Comparison of ENCODE assay signal across 21 cellular contexts in the genomic region with DNA sequence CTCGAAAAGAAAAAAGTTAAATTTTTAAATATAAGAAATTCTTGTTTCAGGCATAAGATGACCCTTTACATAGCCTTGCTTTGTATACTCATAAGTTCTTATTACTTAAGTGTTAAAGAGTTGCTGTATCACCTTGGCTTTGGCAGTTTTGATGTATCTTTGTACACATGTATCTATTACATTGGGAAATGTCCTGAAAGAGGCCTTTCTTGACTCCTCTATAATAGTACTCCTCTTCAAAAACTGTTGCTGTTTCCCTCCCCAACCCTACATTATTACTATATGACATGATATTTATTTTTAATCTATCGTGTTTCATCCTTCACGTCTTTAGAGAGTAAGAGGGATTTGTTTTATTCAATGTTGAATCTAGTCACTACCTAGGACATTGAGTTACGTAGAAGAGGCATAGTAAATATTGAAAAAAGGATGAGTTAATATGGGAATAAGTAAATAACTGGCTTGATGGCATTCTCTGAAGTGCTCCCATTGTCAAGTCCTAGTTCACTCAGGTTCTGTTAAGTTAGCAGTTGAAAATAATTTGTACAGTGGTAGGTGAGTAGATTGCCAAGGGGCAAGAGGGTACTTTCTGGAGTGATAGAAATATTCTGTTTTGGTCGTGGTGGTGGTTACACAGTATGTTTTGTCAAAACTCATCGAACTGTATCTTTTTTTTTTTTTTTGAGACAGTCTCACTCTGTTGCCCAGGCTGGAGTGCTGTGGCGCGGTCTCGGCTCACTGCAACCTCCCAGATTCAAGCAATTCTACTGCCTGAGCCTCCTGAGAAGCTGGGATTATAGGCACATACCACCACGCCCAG. TPM values are rescaled to one million over a fixed set of nuclear protein-coding genes. Genes with fewer than 3 reads are reported as not detected.
A peak's percentile ranks its signal among the peaks of the same experiment; 100 is the strongest.
DNase-seq lines count a peak whose midpoint lies in the region; ATAC-seq, FAIRE-seq and TF ChIP-seq lines count a peak whose summit lies in the region.
"Had no signal": no experiment of that assay in that cellular context is flagged by ENCODE, and none has a peak within 500 bp of the region (broad histone marks: within the 10 kb centered on the region; RNA-seq: fewer than 3 reads in every experiment).

No MANE protein-coding gene starts in this region.

- H3K9ac ChIP-seq in GM12878 (ENCODE audit: control insufficient read depth, insufficient read depth, low read length): no peak overlapping the region; the same call in 1 of the 2 replicates
- H3K9ac ChIP-seq: neural progenitor cell had no signal

- DNase-seq in DMS79 treated with DMSO at 0.1 percent for 48 hours (lab: John Stamatoyannopoulos, UW) (peak; percentile 9), DMS79 (lab: John Stamatoyannopoulos, UW) (no peak), DMS53 treated with DMSO at 0.1 percent for 48 hours (lab: John Stamatoyannopoulos, UW; ENCODE audit: unreplicated experiment) (peak; percentile 45), GM12878 (ENCODE audit: low read depth, low spot score) (no peak), nephron progenitor cell (no peak), suprapubic skin (ENCODE audit: low spot score in 2 of 2) (no peak)
- DNase-seq in stimulated activated CD4-positive, alpha-beta T cell treated with anti-CD3 and anti-CD28 coated beads, Interleukin-4, amount 100 ng/mL, for 4 hours: no peak
- DNase-seq: 8988T; caudate nucleus; lower lobe of right lung; MM.1S; NCI-H1930; RPMI8226; stimulated activated CD8-positive, alpha-beta memory T cell treated with anti-CD3 and anti-CD28 coated beads, Interleukin-4, amount 100 ng/mL, for 48 hours; upper lobe of left lung had no signal

- intact Hi-C loops in GM12878 (cut with micrococcal nuclease; ENCODE audit: unreplicated experiment): no loop called here

- no peak overlapping the region for H3K27ac ChIP-seq in GM12878 (ENCODE audit: control insufficient read depth, insufficient read depth)
- no peak overlapping the region for H3K27ac ChIP-seq in suprapubic skin
- H3K27ac ChIP-seq: lower lobe of right lung, neural progenitor cell had no signal

- no peak for TF ChIP-seq CTCF in GM12878 (IDR thresholded peaks at IDR 0.05 in 2 of 3, conservative IDR thresholded peaks at IDR 0.05 in 1 of 3; ENCODE audit: control insufficient read depth in 2 of 3, extremely low read depth in 1 of 3, insufficient read depth in 1 of 3, low read depth in 3 of 3, low read length in 3 of 3)
- TF ChIP-seq CTCF in nephron progenitor cell (IDR thresholded peaks at IDR 0.05): no peak
- no peak for TF ChIP-seq CTCF in suprapubic skin (IDR thresholded peaks at IDR 0.05)

- in situ Hi-C loops in GM12878 (cut with MboI): no loop called here

- no peak for FAIRE-seq in GM12878 (lab: Jason Lieb, UNC)
- FAIRE-seq: endometrium, GM12892 had no signal

- H3K4me1 ChIP-seq in GM12878 (ENCODE audit: control insufficient read depth, insufficient read depth, low read length) (0 out of 2 replicates have a peak, but pooled peaks cover 3% of the 10 kb centered on the region), suprapubic skin (peaks cover 31% of the 10 kb centered on the region)

- no peak for TF ChIP-seq EP300 in GM12878 (IDR thresholded peaks at IDR 0.05; ENCODE audit: borderline replicate concordance in 1 of 2, control insufficient read depth in 1 of 2, low read depth in 2 of 2, low read length in 2 of 2)
- no peak for TF ChIP-seq EP300 in suprapubic skin (IDR thresholded peaks at IDR 0.05)

- WGBS in GM12878 (ENCODE audit: insufficient coverage, insufficient replicate concordance, low lambda C conversion rate, missing lambda C conversion rate): 78% methylated on average over 10 of the region's 10 CpGs
- 86% methylated on average over 10 of the region's 10 CpGs for WGBS in suprapubic skin

- CTCF ChIA-PET in GM12878 (lab: Yijun Ruan, JAX): interaction anchor here (0.7 kb wide), 1 partner anchor 143 kb away, joined by 3 read pairs; no protein-coding TSS in a partner anchor

- peaks cover 84% of the 10 kb centered on the region for H3K79me2 ChIP-seq in GM12878 (ENCODE audit: control insufficient read depth, insufficient read depth, low read length)

- H3K9me3 ChIP-seq in GM12878 (replicated peaks; ENCODE audit: control insufficient read depth, insufficient read depth, low read length) (no peaks in the 10 kb centered on the region), suprapubic skin (no peaks in the 10 kb centered on the region)
- H3K9me3 ChIP-seq: lower lobe of right lung, upper lobe of left lung had no signal

- H3K4me3 ChIP-seq in GM12878: no peak overlapping the region
- H3K4me3 ChIP-seq in suprapubic skin: no peak overlapping the region
- H3K4me3 ChIP-seq: lower lobe of right lung, neural progenitor cell, upper lobe of left lung had no signal

- H3K4me1 Mint-ChIP-seq in nephron progenitor cell: peaks cover 13% of the 10 kb centered on the region

- BruUV-seq in GM12878 (replicated peaks; lab: Mats Ljungman, UMichigan): no TSS peak

- ATAC-seq in GM12878 (peak; percentile 61), GM18909 (IDR thresholded peaks at IDR 0.05; ENCODE audit: poor library complexity, unreplicated experiment) (no peak)
- ATAC-seq: activated CD4-positive, CD25-positive, alpha-beta regulatory T cell treated with anti-CD3 and anti-CD28 coated beads, Interleukin-2, amount 50 U/mL, for 24 hours; HCT116; lower lobe of right lung had no signal

- SMC1A ChIA-PET in GM12878 (lab: Charles Lee; ENCODE audit: uncharacterized antibody, unreplicated experiment): no interaction called here

- H3K4me2 ChIP-seq in GM12878 (ENCODE audit: control insufficient read depth, insufficient read depth): peak overlapping the region; percentile 30; the same call in 1 of the 2 replicates
- H3K4me2 ChIP-seq: neural progenitor cell had no signal

- no peaks in the 10 kb centered on the region for H3K9me3 Mint-ChIP-seq in nephron progenitor cell
- H3K9me3 Mint-ChIP-seq: neural progenitor cell had no signal

- peak overlapping the region; percentile 93 for H3K27ac Mint-ChIP-seq in nephron progenitor cell
- H3K27ac Mint-ChIP-seq: neural progenitor cell had no signal

- no peak overlapping the region for H2AFZ ChIP-seq in GM12878 (ENCODE audit: control insufficient read depth, low read depth, low read length)
- H2AFZ ChIP-seq: neural progenitor cell had no signal

- TF ChIP-seq RAD21 in GM12878 (IDR thresholded peaks at IDR 0.05; ENCODE audit: insufficient read depth, low read depth, low read length): no peak

- H3K36me3 ChIP-seq in GM12878 (ENCODE audit: control insufficient read depth in 2 of 2, insufficient read depth in 2 of 2, low read length in 1 of 2): peaks cover 2 to 16% of the 10 kb centered on the region in 2 experiments
- peaks cover 25% of the 10 kb centered on the region for H3K36me3 ChIP-seq in suprapubic skin

- no peak for TF ChIP-seq POLR2A in GM12878 (IDR thresholded peaks at IDR 0.05; ENCODE audit: low read depth, low read length)
- no peak for TF ChIP-seq POLR2A in suprapubic skin (IDR thresholded peaks at IDR 0.05)

- H3K27me3 ChIP-seq in GM12878 (replicated peaks in 1 of 2; ENCODE audit: control insufficient read depth in 2 of 2, insufficient read depth in 2 of 2, low read length in 1 of 2): no peaks in the 10 kb centered on the region
- no peaks in the 10 kb centered on the region for H3K27me3 ChIP-seq in suprapubic skin
- H3K27me3 ChIP-seq: neural progenitor cell, upper lobe of left lung had no signal

- no peaks in the 10 kb centered on the region; the same call in 1 of the 2 replicates for H4K20me1 ChIP-seq in GM12878 (ENCODE audit: control insufficient read depth, insufficient read depth)

- peaks cover 57% of the 10 kb centered on the region for H3K36me3 Mint-ChIP-seq in nephron progenitor cell (ENCODE audit: low read depth)

- POLR2A ChIA-PET in GM12878 (lab: Charles Lee): no interaction called here

- H3K27me3 Mint-ChIP-seq in nephron progenitor cell (ENCODE audit: low read depth, poor library complexity): no peaks in the 10 kb centered on the region

- H3K4me3 Mint-ChIP-seq in nephron progenitor cell: no peak overlapping the region
- H3K4me3 Mint-ChIP-seq: neural progenitor cell had no signal

- RAD21 ChIA-PET in GM12878 (lab: Charles Lee; ENCODE audit: unreplicated experiment): no interaction called here

TF ChIP-seq in GM12878, 131 proteins besides CTCF, POLR2A, EP300 and RAD21:
- TF ChIP-seq RUNX3 (IDR thresholded peaks at IDR 0.05; ENCODE audit: low read length): no peak
- TF ChIP-seq ZNF384 (IDR thresholded peaks at IDR 0.05; ENCODE audit: borderline replicate concordance, low read depth, low read length): peak; percentile 16; the same call in 1 of the 2 replicates
TF ChIP-seq in GM12878: peak in this region for 1.

RNA-seq across cellular contexts. Expression of a gene that starts 8.2 kb away (rescaled TPM):
- 61.9 and 62.2 TPM in 2 replicates for total RNA-seq in GM12878 (2013; cell fraction: nucleolus; rRNA removed)
- 76.2 and 77.4 TPM in 2 replicates for total RNA-seq in GM12878 (2014; rRNA removed)
- total RNA-seq in GM12878 (2014; rRNA removed; fragmentation: Illumina TruSeq; extraction: Trizol): 146 and 149 TPM in 2 replicates
- 135 and 136 TPM in 2 replicates for total RNA-seq in GM12878 (2021)
- 36.4 TPM for polyA plus RNA-seq in GM12878 (2011; ENCODE audit: low read depth)
- 98.0 and 109 TPM in 2 replicates for polyA plus RNA-seq in GM12878 (2011; rRNA removed)
- 53.6 and 64.1 TPM in 2 replicates for polyA plus RNA-seq in GM12878 (2011; cell fraction: cytosol; rRNA removed)
- polyA plus RNA-seq in GM12878 (2011; cell fraction: nucleus; rRNA removed): 57.5 and 60.4 TPM in 2 replicates
- polyA plus RNA-seq in GM12878 (2012): 58.3 and 61.2 TPM in 2 replicates
- 153 and 173 TPM in 2 replicates for polyA plus RNA-seq in GM12878 (2014; fragmentation: Illumina TruSeq; extraction: Trizol)
- 100 to 1,000 TPM in 1 of 2 experiments, 10 to 100 TPM in 1; 76.3 to 173 TPM for polyA plus RNA-seq in GM12878 (2014; fragmentation: Nextera tagmentation; extraction: Ambion mirVana)
- 80.0 and 96.9 TPM in 2 replicates for polyA plus RNA-seq in GM12878 (2014; rRNA removed)
- polyA plus RNA-seq in GM12878 (2016; fragmentation: Nextera tagmentation; extraction: Ambion mirVana): 100 to 1,000 TPM; 135 to 151 TPM
- polyA minus RNA-seq in GM12878 (2011; rRNA and poly(A)+ RNA removed): 112 and 132 TPM in 2 replicates
- 40.8 and 57.2 TPM in 2 replicates for polyA minus RNA-seq in GM12878 (2011; cell fraction: cytosol; rRNA and poly(A)+ RNA removed)
- 33.6 and 44.1 TPM in 2 replicates for polyA minus RNA-seq in GM12878 (2011; cell fraction: nucleus; rRNA and poly(A)+ RNA removed)
- 10 to 100 TPM; 73.3 to 93.3 (median 78.2) TPM for total RNA-seq in suprapubic skin

Comparison
In these comparisons a context has a peak if more than half of its experiments do, and no peak if none do; other contexts are left out.
1. DNase-seq: peak in DMS79 treated with DMSO at 0.1 percent for 48 hours (single experiment) and DMS53 treated with DMSO at 0.1 percent for 48 hours (single experiment); none in DMS79 (single experiment), GM12878 (single experiment), nephron progenitor cell (single experiment), stimulated activated CD4-positive, alpha-beta T cell treated with anti-CD3 and anti-CD28 coated beads, Interleukin-4, amount 100 ng/mL, for 4 hours (0 of 2) and suprapubic skin (0 of 2).